Comparison of ENCODE assay signal across 1 cellular context in the genomic region with DNA sequence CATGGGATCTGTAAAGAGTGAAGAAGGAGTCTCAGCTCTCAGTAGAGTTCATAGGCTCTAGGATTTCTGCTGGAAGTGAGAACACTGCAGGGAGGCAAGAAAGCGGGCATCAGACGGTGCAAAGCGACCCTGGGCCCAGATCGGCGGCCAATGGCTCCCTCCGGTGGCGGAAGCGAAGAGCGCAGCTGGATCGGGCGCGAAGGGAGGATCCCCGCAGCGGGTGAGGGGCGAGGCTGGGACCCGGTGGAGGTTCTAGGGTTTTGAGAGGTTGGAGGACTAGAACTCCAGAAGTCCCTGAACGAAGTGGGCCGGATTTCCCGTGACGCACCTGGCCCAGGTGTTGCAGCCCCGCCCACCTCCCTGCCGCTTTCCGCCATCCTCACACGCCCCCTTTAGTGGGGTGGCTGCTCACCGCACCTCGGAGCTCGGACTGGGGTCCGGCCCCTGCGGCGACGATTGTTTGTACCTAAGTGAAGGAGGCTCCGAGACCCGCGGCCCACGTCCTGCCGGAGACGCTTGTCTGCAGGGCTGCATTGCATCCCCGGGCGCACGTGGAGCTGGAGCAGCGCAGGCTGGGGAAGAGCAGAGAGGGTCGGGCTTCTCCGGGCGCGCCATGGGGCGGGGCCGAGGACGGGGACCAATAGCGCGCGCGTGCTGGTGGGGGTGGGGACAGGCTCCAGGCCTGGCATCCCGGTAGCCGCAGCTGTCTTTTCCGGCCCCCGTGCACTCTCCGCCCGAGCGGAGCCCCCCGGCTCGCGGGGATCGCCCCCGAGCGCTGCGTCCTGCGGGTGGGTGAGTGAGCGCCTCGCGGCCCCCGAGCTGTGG.
TF ChIP-seq lines count a peak whose summit lies in the region.

A gene with protein sequence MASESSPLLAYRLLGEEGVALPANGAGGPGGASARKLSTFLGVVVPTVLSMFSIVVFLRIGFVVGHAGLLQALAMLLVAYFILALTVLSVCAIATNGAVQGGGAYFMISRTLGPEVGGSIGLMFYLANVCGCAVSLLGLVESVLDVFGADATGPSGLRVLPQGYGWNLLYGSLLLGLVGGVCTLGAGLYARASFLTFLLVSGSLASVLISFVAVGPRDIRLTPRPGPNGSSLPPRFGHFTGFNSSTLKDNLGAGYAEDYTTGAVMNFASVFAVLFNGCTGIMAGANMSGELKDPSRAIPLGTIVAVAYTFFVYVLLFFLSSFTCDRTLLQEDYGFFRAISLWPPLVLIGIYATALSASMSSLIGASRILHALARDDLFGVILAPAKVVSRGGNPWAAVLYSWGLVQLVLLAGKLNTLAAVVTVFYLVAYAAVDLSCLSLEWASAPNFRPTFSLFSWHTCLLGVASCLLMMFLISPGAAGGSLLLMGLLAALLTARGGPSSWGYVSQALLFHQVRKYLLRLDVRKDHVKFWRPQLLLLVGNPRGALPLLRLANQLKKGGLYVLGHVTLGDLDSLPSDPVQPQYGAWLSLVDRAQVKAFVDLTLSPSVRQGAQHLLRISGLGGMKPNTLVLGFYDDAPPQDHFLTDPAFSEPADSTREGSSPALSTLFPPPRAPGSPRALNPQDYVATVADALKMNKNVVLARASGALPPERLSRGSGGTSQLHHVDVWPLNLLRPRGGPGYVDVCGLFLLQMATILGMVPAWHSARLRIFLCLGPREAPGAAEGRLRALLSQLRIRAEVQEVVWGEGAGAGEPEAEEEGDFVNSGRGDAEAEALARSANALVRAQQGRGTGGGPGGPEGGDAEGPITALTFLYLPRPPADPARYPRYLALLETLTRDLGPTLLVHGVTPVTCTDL (plus strand): TSS at position 666 of the 825 bp plus-strand sequence. CDS start 1,485 bp downstream, outside the sequence.

TF ChIP-seq in HepG2, 621 proteins besides CTCF, POLR2A, EP300 and RAD21 (continues in another document):
- no peak for TF ChIP-seq ELF3 (CRISPR knock-in tag; IDR thresholded peaks at IDR 0.05)
- TF ChIP-seq, protein P1, sequence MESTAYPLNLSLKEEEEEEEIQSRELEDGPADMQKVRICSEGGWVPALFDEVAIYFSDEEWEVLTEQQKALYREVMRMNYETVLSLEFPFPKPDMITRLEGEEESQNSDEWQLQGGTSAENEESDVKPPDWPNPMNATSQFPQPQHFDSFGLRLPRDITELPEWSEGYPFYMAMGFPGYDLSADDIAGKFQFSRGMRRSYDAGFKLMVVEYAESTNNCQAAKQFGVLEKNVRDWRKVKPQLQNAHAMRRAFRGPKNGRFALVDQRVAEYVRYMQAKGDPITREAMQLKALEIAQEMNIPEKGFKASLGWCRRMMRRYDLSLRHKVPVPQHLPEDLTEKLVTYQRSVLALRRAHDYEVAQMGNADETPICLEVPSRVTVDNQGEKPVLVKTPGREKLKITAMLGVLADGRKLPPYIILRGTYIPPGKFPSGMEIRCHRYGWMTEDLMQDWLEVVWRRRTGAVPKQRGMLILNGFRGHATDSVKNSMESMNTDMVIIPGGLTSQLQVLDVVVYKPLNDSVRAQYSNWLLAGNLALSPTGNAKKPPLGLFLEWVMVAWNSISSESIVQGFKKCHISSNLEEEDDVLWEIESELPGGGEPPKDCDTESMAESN (CRISPR knock-in tag; conservative IDR thresholded peaks at IDR 0.05), result no peak
- TF ChIP-seq, protein P2, sequence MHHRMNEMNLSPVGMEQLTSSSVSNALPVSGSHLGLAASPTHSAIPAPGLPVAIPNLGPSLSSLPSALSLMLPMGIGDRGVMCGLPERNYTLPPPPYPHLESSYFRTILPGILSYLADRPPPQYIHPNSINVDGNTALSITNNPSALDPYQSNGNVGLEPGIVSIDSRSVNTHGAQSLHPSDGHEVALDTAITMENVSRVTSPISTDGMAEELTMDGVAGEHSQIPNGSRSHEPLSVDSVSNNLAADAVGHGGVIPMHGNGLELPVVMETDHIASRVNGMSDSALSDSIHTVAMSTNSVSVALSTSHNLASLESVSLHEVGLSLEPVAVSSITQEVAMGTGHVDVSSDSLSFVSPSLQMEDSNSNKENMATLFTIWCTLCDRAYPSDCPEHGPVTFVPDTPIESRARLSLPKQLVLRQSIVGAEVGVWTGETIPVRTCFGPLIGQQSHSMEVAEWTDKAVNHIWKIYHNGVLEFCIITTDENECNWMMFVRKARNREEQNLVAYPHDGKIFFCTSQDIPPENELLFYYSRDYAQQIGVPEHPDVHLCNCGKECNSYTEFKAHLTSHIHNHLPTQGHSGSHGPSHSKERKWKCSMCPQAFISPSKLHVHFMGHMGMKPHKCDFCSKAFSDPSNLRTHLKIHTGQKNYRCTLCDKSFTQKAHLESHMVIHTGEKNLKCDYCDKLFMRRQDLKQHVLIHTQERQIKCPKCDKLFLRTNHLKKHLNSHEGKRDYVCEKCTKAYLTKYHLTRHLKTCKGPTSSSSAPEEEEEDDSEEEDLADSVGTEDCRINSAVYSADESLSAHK (CRISPR knock-in tag; IDR thresholded peaks at IDR 0.05; ENCODE audit: borderline replicate concordance), result no peak
- no peak for TF ChIP-seq ZFP36 (IDR thresholded peaks at IDR 0.05; ENCODE audit: borderline replicate concordance, low read depth, low read length, partially characterized antibody)
- no peak for TF ChIP-seq ZNF367 (CRISPR knock-in tag; IDR thresholded peaks at IDR 0.05; ENCODE audit: borderline replicate concordance)
- no peak; the same call in none of the 2 replicates for TF ChIP-seq ZNF709 (CRISPR knock-in tag; IDR thresholded peaks at IDR 0.05)
- peak; percentile 55 for TF ChIP-seq PHF8 (CRISPR knock-in tag; IDR thresholded peaks at IDR 0.05)
- peak; percentile 53; the same call in 1 of the 2 replicates for TF ChIP-seq ZNF580 (CRISPR knock-in tag; IDR thresholded peaks at IDR 0.05; ENCODE audit: borderline replicate concordance, low read depth)
- no peak for TF ChIP-seq ZNF260 (CRISPR knock-in tag; IDR thresholded peaks at IDR 0.05; ENCODE audit: borderline replicate concordance, low read depth)
- TF ChIP-seq ELF4 (CRISPR knock-in tag; IDR thresholded peaks at IDR 0.05; ENCODE audit: borderline replicate concordance), result no peak
- TF ChIP-seq ZNF136 (CRISPR knock-in tag; IDR thresholded peaks at IDR 0.05; ENCODE audit: low read depth), result 0 out of 2 replicates have a peak, but pooled peaks have one; percentile 65
- TF ChIP-seq PRMT3 (CRISPR knock-in tag; IDR thresholded peaks at IDR 0.05; ENCODE audit: borderline replicate concordance, low read depth), result no peak
- TF ChIP-seq ZKSCAN8 (CRISPR knock-in tag; IDR thresholded peaks at IDR 0.05; ENCODE audit: borderline replicate concordance), result no peak
- TF ChIP-seq ZEB1 (IDR thresholded peaks at IDR 0.05; ENCODE audit: insufficient replicate concordance, low read depth), result peak; percentile 98
- no peak for TF ChIP-seq ZNF33A (CRISPR knock-in tag; IDR thresholded peaks at IDR 0.05; ENCODE audit: borderline replicate concordance)
- TF ChIP-seq ZNF230 (CRISPR knock-in tag; IDR thresholded peaks at IDR 0.05), result 0 out of 2 replicates have a peak, but pooled peaks have one; percentile 78
- no peak for TF ChIP-seq HMGA1 (CRISPR knock-in tag; conservative IDR thresholded peaks at IDR 0.05)
- TF ChIP-seq RCOR2 (CRISPR knock-in tag; IDR thresholded peaks at IDR 0.05), result no peak; the same call in 1 of the 2 replicates
- TF ChIP-seq, protein P3, sequence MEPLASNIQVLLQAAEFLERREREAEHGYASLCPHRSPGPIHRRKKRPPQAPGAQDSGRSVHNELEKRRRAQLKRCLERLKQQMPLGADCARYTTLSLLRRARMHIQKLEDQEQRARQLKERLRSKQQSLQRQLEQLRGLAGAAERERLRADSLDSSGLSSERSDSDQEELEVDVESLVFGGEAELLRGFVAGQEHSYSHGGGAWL (CRISPR knock-in tag; IDR thresholded peaks at IDR 0.05), result peak; percentile 92
- TF ChIP-seq ZNF556 (CRISPR knock-in tag; IDR thresholded peaks at IDR 0.05; ENCODE audit: borderline replicate concordance), result 0 out of 2 replicates have a peak, but pooled peaks have one; percentile 24
- peak; percentile 50; the same call in 1 of the 2 replicates for TF ChIP-seq KLF6 (CRISPR knock-in tag; IDR thresholded peaks at IDR 0.05)
- TF ChIP-seq MED13 (CRISPR knock-in tag; IDR thresholded peaks at IDR 0.05), result no peak
- TF ChIP-seq ZNF704 (CRISPR knock-in tag; IDR thresholded peaks at IDR 0.05; ENCODE audit: borderline replicate concordance), result 0 out of 2 replicates have a peak, but pooled peaks have one; percentile 67
- no peak for TF ChIP-seq U2AF2 (IDR thresholded peaks at IDR 0.05; ENCODE audit: low read depth, low read length)
- no peak for TF ChIP-seq CENPT (CRISPR knock-in tag; IDR thresholded peaks at IDR 0.05; ENCODE audit: low read depth)
- TF ChIP-seq ZNF674 (CRISPR knock-in tag; IDR thresholded peaks at IDR 0.05; ENCODE audit: low read depth), result no peak
- no peak; the same call in 1 of the 2 replicates for TF ChIP-seq ZNF574 (CRISPR knock-in tag; IDR thresholded peaks at IDR 0.05)
- TF ChIP-seq, protein P4, sequence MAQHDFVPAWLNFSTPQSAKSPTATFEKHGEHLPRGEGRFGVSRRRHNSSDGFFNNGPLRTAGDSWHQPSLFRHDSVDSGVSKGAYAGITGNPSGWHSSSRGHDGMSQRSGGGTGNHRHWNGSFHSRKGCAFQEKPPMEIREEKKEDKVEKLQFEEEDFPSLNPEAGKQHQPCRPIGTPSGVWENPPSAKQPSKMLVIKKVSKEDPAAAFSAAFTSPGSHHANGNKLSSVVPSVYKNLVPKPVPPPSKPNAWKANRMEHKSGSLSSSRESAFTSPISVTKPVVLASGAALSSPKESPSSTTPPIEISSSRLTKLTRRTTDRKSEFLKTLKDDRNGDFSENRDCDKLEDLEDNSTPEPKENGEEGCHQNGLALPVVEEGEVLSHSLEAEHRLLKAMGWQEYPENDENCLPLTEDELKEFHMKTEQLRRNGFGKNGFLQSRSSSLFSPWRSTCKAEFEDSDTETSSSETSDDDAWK (CRISPR knock-in tag; IDR thresholded peaks at IDR 0.05), result no peak
- TF ChIP-seq, protein P5, sequence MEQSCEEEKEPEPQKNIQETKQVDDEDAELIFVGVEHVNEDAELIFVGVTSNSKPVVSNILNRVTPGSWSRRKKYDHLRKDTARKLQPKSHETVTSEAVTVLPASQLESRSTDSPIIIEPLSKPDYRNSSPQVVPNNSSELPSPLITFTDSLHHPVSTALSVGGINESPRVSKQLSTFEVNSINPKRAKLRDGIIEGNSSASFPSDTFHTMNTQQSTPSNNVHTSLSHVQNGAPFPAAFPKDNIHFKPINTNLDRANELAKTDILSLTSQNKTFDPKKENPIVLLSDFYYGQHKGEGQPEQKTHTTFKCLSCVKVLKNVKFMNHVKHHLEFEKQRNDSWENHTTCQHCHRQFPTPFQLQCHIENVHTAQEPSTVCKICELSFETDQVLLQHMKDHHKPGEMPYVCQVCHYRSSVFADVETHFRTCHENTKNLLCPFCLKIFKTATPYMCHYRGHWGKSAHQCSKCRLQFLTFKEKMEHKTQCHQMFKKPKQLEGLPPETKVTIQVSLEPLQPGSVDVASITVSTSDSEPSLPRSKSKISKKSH (CRISPR knock-in tag; IDR thresholded peaks at IDR 0.05; ENCODE audit: borderline replicate concordance), result peak; percentile 73; the same call in 1 of the 2 replicates
- TF ChIP-seq ZNF160 (CRISPR knock-in tag; IDR thresholded peaks at IDR 0.05), result peak; percentile 52; the same call in 1 of the 2 replicates
- no peak for TF ChIP-seq SATB2 (CRISPR knock-in tag; IDR thresholded peaks at IDR 0.05)
- 0 out of 2 replicates have a peak, but pooled peaks have one; percentile 32 for TF ChIP-seq NAIF1 (CRISPR knock-in tag; IDR thresholded peaks at IDR 0.05; ENCODE audit: borderline replicate concordance)
- TF ChIP-seq MIXL1 (CRISPR knock-in tag; IDR thresholded peaks at IDR 0.05), result 0 out of 2 replicates have a peak, but pooled peaks have one; percentile 35
- 0 out of 2 replicates have a peak, but pooled peaks have one; percentile 25 for TF ChIP-seq HDAC2 (CRISPR knock-in tag; IDR thresholded peaks at IDR 0.05)
